ENCODE assay signal across 20 cellular contexts in genomic region chr3:103786296-103786695, GRCh38.
DNase-seq lines count a peak whose midpoint lies in the region; ATAC-seq and TF ChIP-seq lines count a peak whose summit lies in the region.
"Had no signal": no experiment of that assay in that cellular context is flagged by ENCODE, and none has a peak within 500 bp of the region (broad histone marks: within the 10 kb centered on the region; RNA-seq: fewer than 3 reads in every experiment).

No MANE protein-coding gene starts in this region.

- in situ Hi-C loops in gastrocnemius medialis (cut with MboI; ENCODE audit: low sequenced_read_pairs in 4 of 4): no loop called here

- 17 to 22% (median 19%) methylated on average over 4 of the region's 4 CpGs for WGBS in heart left ventricle, 4 donors

- peak in 1 of 5 donors; percentile 27 for DNase-seq in heart left ventricle
- no peak for DNase-seq in left cardiac atrium
- no peak for DNase-seq in SK-N-MC (ENCODE audit: low read depth, low spot score)
- DNase-seq in iPS-NIHi7 (ENCODE audit: extremely low spot score): peak; percentile 6
- peak; percentile 10 to 47 for DNase-seq in gastrocnemius medialis
- no peak for DNase-seq in NCI-H82 (lab: John Stamatoyannopoulos, UW)
- no peak for DNase-seq in cerebellar cortex (ENCODE audit: low spot score)
- DNase-seq: activated B cell treated with CpG ODN at 0.5 μM for 24 hours; activated CD4-positive, alpha-beta T cell treated with anti-CD3 and anti-CD28 coated beads, Interleukin-2, amount 50 U/mL, for 4 hours; effector CD4-positive, alpha-beta T cell; foreskin melanocyte; GF-D8; GM23248; NCI-H1048; NCI-H187 treated with DMSO at 0.1 percent for 48 hours; stimulated activated CD4-positive, alpha-beta T cell treated with anti-CD3 and anti-CD28 coated beads, Interleukin-4, amount 100 ng/mL, for 4 hours; stimulated activated naive CD4-positive, alpha-beta T cell; T1000; uterus had no signal

- H3K27me3 ChIP-seq in heart left ventricle: no peaks in the 10 kb centered on the region
- no peaks in the 10 kb centered on the region for H3K27me3 ChIP-seq in gastrocnemius medialis
- H3K27me3 ChIP-seq: uterus had no signal

- no peak overlapping the region for H3K4me3 ChIP-seq in heart left ventricle
- H3K4me3 ChIP-seq in SK-N-MC: no peak overlapping the region
- no peak overlapping the region for H3K4me3 ChIP-seq in gastrocnemius medialis
- H3K4me3 ChIP-seq: GM23248, uterus had no signal

- H3K27ac ChIP-seq in heart left ventricle: peak overlapping the region in 2 of 12 donors; percentile 29 to 37
- H3K27ac ChIP-seq in SK-N-MC: peak overlapping the region; percentile 18; the same call in 1 of the 2 replicates
- peak overlapping the region; percentile 68 to 80 (median 72) for H3K27ac ChIP-seq in gastrocnemius medialis
- H3K27ac ChIP-seq: GM23248, uterus had no signal

- H3K36me3 ChIP-seq in heart left ventricle: no peaks in the 10 kb centered on the region
- no peaks in the 10 kb centered on the region for H3K36me3 ChIP-seq in SK-N-MC (ENCODE audit: insufficient read depth, low read length)
- H3K36me3 ChIP-seq in gastrocnemius medialis: no peaks in the 10 kb centered on the region
- H3K36me3 ChIP-seq: uterus had no signal

- TF ChIP-seq CTCF in heart left ventricle (IDR thresholded peaks at IDR 0.05) (no peak), gastrocnemius medialis (IDR thresholded peaks at IDR 0.05 in 4 of 5, conservative IDR thresholded peaks at IDR 0.05 in 1 of 5) (no peak)

- no peak for TF ChIP-seq POLR2A in heart left ventricle (IDR thresholded peaks at IDR 0.05)
- no peak for TF ChIP-seq POLR2A in gastrocnemius medialis (IDR thresholded peaks at IDR 0.05)

- ATAC-seq in heart left ventricle (peak in 3 of 4 donors; percentile 70 to 73 (median 71)), left cardiac atrium (no peak), gastrocnemius medialis (peak; percentile 91 to 92), HG03439 (IDR thresholded peaks at IDR 0.05; ENCODE audit: unreplicated experiment) (no peak)

- H3K9ac ChIP-seq in SK-N-MC (ENCODE audit: insufficient read length): no peak overlapping the region
- H3K9ac ChIP-seq: GM23248 had no signal

- peaks cover 0 to 9% (median 0%) of the 10 kb centered on the region in 12 donors for H3K9me3 ChIP-seq in heart left ventricle
- peaks cover 8% of the 10 kb centered on the region; the same call in 1 of the 2 replicates for H3K9me3 ChIP-seq in SK-N-MC (ENCODE audit: low read depth, low read length)
- H3K9me3 ChIP-seq in gastrocnemius medialis: no peaks in the 10 kb centered on the region
- H3K9me3 ChIP-seq: uterus had no signal

- H3K4me1 ChIP-seq in heart left ventricle (peaks cover 0 to 2% (median 0%) of the 10 kb centered on the region in 12 donors), gastrocnemius medialis (peaks cover 4 to 16% of the 10 kb centered on the region in 2 donors)
- H3K4me1 ChIP-seq: uterus had no signal

- intact Hi-C loops in heart left ventricle (cut with DNase I): no loop called here
- intact Hi-C loops in left cardiac atrium (cut with DNase I): no loop called here
- intact Hi-C loops in gastrocnemius medialis (cut with DNase I; ENCODE audit: low total_unique reads): no loop called here

Comparison
In these comparisons a context has a peak if more than half of its experiments do, and no peak if none do; other contexts are left out.
1. ATAC-seq: peak in heart left ventricle (3 of 4) and gastrocnemius medialis (2 of 2); none in left cardiac atrium (0 of 2) and HG03439 (single experiment).
2. DNase-seq: peak in iPS-NIHi7 (single experiment) and gastrocnemius medialis (2 of 2); none in left cardiac atrium (single experiment), SK-N-MC (single experiment), NCI-H82 (single experiment) and cerebellar cortex (single experiment).